In genomic region chr2:96209011-96209728, GRCh38 we compare ENCODE assay signal across 1 cellular context.
TF ChIP-seq lines count a peak whose summit lies in the region.

No MANE protein-coding gene starts in this region.

TF ChIP-seq in GM23338, 12 proteins besides CTCF, POLR2A, EP300 and RAD21 (continued from another document):
- no peak for TF ChIP-seq CREB1 (CRISPR knock-in tag; IDR thresholded peaks at IDR 0.05; ENCODE audit: low read depth)
